ENCODE assay signal across 1 cellular context in genomic region chr3:12837295-12837986, GRCh38.
TF ChIP-seq lines count a peak whose summit lies in the region.

No MANE protein-coding gene starts in this region.

TF ChIP-seq in H1, 55 proteins besides CTCF, POLR2A, EP300 and RAD21:
- TF ChIP-seq RNF2 (IDR thresholded peaks at IDR 0.05; ENCODE audit: borderline replicate concordance, low read depth, low read length, missing control alignments, poor library complexity, severe bottlenecking) (no peak), POLR2AphosphoS5 (IDR thresholded peaks at IDR 0.05; ENCODE audit: low read depth, low read length) (peak; percentile 69; the same call in 1 of the 2 replicates), ATF3 (IDR thresholded peaks at IDR 0.05; ENCODE audit: insufficient read depth, low read depth, low read length) (no peak), CHD1 (IDR thresholded peaks at IDR 0.05; ENCODE audit: low read depth, low read length) (no peak), SP4 (IDR thresholded peaks at IDR 0.05; ENCODE audit: low read length) (no peak)
TF ChIP-seq in H1: peak in this region for 1.
